12 cellular contexts compared by ENCODE assay signal in genomic region chr2:160570386-160570785, GRCh38.
"Had no signal": no experiment of that assay in that cellular context is flagged by ENCODE, and none has a peak within 500 bp of the region (broad histone marks: within the 10 kb centered on the region; RNA-seq: fewer than 3 reads in every experiment).

No MANE protein-coding gene starts in this region.

- DNase-seq: activated CD4-positive, alpha-beta T cell treated with anti-CD3 and anti-CD28 coated beads, Interleukin-2, amount 10 ng/mL, durations not matched to agents 24 days and 14 days; activated CD8-positive, alpha-beta memory T cell treated with anti-CD3 and anti-CD28 coated beads for 24 hours; activated naive CD4-positive, alpha-beta T cell treated with Interleukin-2 at 50 U/mL for 16 hours; activated naive CD8-positive, alpha-beta T cell treated with anti-CD3 and anti-CD28 coated beads, Interleukin-2, amount 50 U/mL, for 24 hours; foreskin melanocyte; stomach; T1000 had no signal

- H3K4me1 Mint-ChIP-seq: activated CD4-positive, alpha-beta T cell treated with anti-CD3 and anti-CD28 coated beads, Interleukin-2, amount 10 ng/mL, durations not matched to agents 24 days and 14 days; activated naive CD8-positive, alpha-beta T cell treated with anti-CD3 and anti-CD28 coated beads, Interleukin-2, amount 50 U/mL, for 24 hours had no signal

- H3K4me1 ChIP-seq: ascending aorta, stomach had no signal

- H3K27me3 ChIP-seq: ascending aorta, stomach had no signal

- H3K27ac Mint-ChIP-seq: activated CD4-positive, alpha-beta T cell treated with anti-CD3 and anti-CD28 coated beads, Interleukin-2, amount 10 ng/mL, durations not matched to agents 24 days and 14 days; activated naive CD8-positive, alpha-beta T cell treated with anti-CD3 and anti-CD28 coated beads, Interleukin-2, amount 50 U/mL, for 24 hours had no signal

- ATAC-seq: activated naive CD8-positive, alpha-beta T cell treated with anti-CD3 and anti-CD28 coated beads, Interleukin-2, amount 50 U/mL, for 24 hours had no signal

- H3K4me3 Mint-ChIP-seq: activated CD4-positive, alpha-beta T cell treated with anti-CD3 and anti-CD28 coated beads, Interleukin-2, amount 10 ng/mL, durations not matched to agents 24 days and 14 days; activated naive CD8-positive, alpha-beta T cell treated with anti-CD3 and anti-CD28 coated beads, Interleukin-2, amount 50 U/mL, for 24 hours had no signal

- H2AFZ ChIP-seq: parathyroid adenoma had no signal

- H3K4me3 ChIP-seq: ascending aorta, skin epidermis, stomach, thoracic aorta had no signal

- H3K27ac ChIP-seq: ascending aorta, parathyroid adenoma, stomach, thoracic aorta, VCaP had no signal

- H3K27me3 Mint-ChIP-seq: activated CD4-positive, alpha-beta T cell treated with anti-CD3 and anti-CD28 coated beads, Interleukin-2, amount 10 ng/mL, durations not matched to agents 24 days and 14 days had no signal

- H3K79me2 ChIP-seq: parathyroid adenoma had no signal

- H3K9me3 ChIP-seq: thoracic aorta had no signal

- H3K36me3 ChIP-seq: ascending aorta, stomach, thoracic aorta had no signal
